ENCODE assay signal across 10 cellular contexts in genomic region chr10:92822964-92823363, GRCh38. TPM values are rescaled to one million over a fixed set of nuclear protein-coding genes. Genes with fewer than 3 reads are reported as not detected.
DNase-seq lines count a peak whose midpoint lies in the region; ATAC-seq and TF ChIP-seq lines count a peak whose summit lies in the region.
"Had no signal": no experiment of that assay in that cellular context is flagged by ENCODE, and none has a peak within 500 bp of the region (broad histone marks: within the 10 kb centered on the region; RNA-seq: fewer than 3 reads in every experiment).

No MANE protein-coding gene starts in this region.

- in situ Hi-C loops in KBM-7 (cut with MboI; ENCODE audit: low pct_unique_long_range_greater_than_20kb, low sequenced_read_pairs) (no loop called here), brain microvascular endothelial cell (cut with HindIII; ENCODE audit: low pct_ligation_motif_present, low sequenced_read_pairs) (no loop called here)

- POLR2A ChIA-PET in Caco-2 (lab: Charles Lee) = no interaction called here

- peaks cover 11% of the 10 kb centered on the region; the same call in 1 of the 2 replicates for H3K4me1 ChIP-seq in Caco-2
- H3K4me1 ChIP-seq in lung (ENCODE audit: control insufficient read depth in 2 of 2, insufficient read depth in 2 of 2, low read length in 2 of 2) = peaks cover 0 to 5% of the 10 kb centered on the region in 2 donors

- H3K36me3 ChIP-seq in Caco-2 (ENCODE audit: control insufficient read depth, insufficient read depth, low read length) (no peaks in the 10 kb centered on the region), brain microvascular endothelial cell (replicated peaks) (no peaks in the 10 kb centered on the region), lung (ENCODE audit: control insufficient read depth in 2 of 2, insufficient read depth in 2 of 2, low read length in 2 of 2) (no peaks in the 10 kb centered on the region)

- intact Hi-C loops in Caco-2 (cut with micrococcal nuclease; ENCODE audit: unreplicated experiment) = loop anchor here (5.0 kb wide), 1 partner anchor 59 kb away; no protein-coding TSS in a partner anchor

- H3K27ac ChIP-seq in brain microvascular endothelial cell = peak overlapping the region; percentile 83
- no peak overlapping the region for H3K27ac ChIP-seq in lung (ENCODE audit: low read depth in 1 of 2, low read length in 1 of 2)
- no peak overlapping the region for H3K27ac ChIP-seq in coronary artery

- no peaks in the 10 kb centered on the region for H3K36me3 Mint-ChIP-seq in Caco-2 (ENCODE audit: insufficient read depth, unreplicated experiment)

- H3K4me1 Mint-ChIP-seq in Caco-2 (ENCODE audit: low read depth, unreplicated experiment) = peaks cover 10% of the 10 kb centered on the region

- BruUV-seq in Caco-2 (replicated peaks; lab: Mats Ljungman, UMichigan) = no TSS peak

- peak overlapping the region; percentile 29 for H3K27ac Mint-ChIP-seq in Caco-2 (ENCODE audit: unreplicated experiment)

- CTCF ChIA-PET in Caco-2 (lab: Charles Lee) = interaction anchor here (1.1 kb wide), 1 partner anchor 20 kb away, joined by 3 read pairs; no protein-coding TSS in a partner anchor

- H3K27me3 Mint-ChIP-seq in Caco-2 (ENCODE audit: insufficient read depth, unreplicated experiment) = no peaks in the 10 kb centered on the region

- H3K4me3 ChIP-seq in Caco-2 (ENCODE audit: low read depth, low read length) = no peak overlapping the region
- H3K4me3 ChIP-seq in brain microvascular endothelial cell (ENCODE audit: low read depth, low read length) = no peak overlapping the region
- no peak overlapping the region for H3K4me3 ChIP-seq in lung
- H3K4me3 ChIP-seq in coronary artery = no peak overlapping the region

- peak in 1 of 2 experiments; percentile 30 for TF ChIP-seq CTCF in Caco-2 (IDR thresholded peaks at IDR 0.05; ENCODE audit: insufficient read depth in 1 of 2, low read depth in 1 of 2, low read length in 1 of 2, severe bottlenecking in 1 of 2, unreplicated experiment in 1 of 2)
- TF ChIP-seq CTCF in brain microvascular endothelial cell (IDR thresholded peaks at IDR 0.05; ENCODE audit: low read depth, low read length, missing control alignments) = no peak
- TF ChIP-seq CTCF in lung (IDR thresholded peaks at IDR 0.05; ENCODE audit: control extremely low read depth, extremely low read depth) = no peak
- no peak for TF ChIP-seq CTCF in coronary artery (IDR thresholded peaks at IDR 0.05)

- 44 to 61% methylated on average over 9 of the region's 9 CpGs for WGBS in lung, 2 donors

- H3K27me3 ChIP-seq in Caco-2 (replicated peaks; ENCODE audit: control insufficient read depth, insufficient read depth, low read length) = no peaks in the 10 kb centered on the region
- H3K27me3 ChIP-seq in brain microvascular endothelial cell (replicated peaks) = no peaks in the 10 kb centered on the region
- H3K27me3 ChIP-seq in lung (ENCODE audit: control insufficient read depth, insufficient read depth) = no peaks in the 10 kb centered on the region

- H3K9me3 ChIP-seq in Caco-2 = no peaks in the 10 kb centered on the region
- H3K9me3 ChIP-seq in lung (ENCODE audit: control insufficient read depth in 2 of 2, insufficient read depth in 1 of 2, low read length in 1 of 2) = no peaks in the 10 kb centered on the region

- no peak overlapping the region for H3K4me3 Mint-ChIP-seq in Caco-2 (ENCODE audit: unreplicated experiment)

- peak; percentile 24 for ATAC-seq in lung (ENCODE audit: insufficient read depth, low FRiP score)

- DNase-seq in Caco-2 (peak in 1 of 2 experiments; percentile 15), KBM-7 (peak; percentile 52), brain microvascular endothelial cell (no peak), lung (ENCODE audit: low spot score) (no peak), kidney tubule cell (ENCODE audit: low spot score) (no peak), NCI-H2107 (lab: John Stamatoyannopoulos, UW) (no peak), coronary artery (ENCODE audit: low spot score) (no peak), NCI-H748 treated with DMSO at 0.1 percent for 48 hours (lab: John Stamatoyannopoulos, UW) (no peak)
- DNase-seq: activated CD4-positive, alpha-beta T cell treated with anti-CD3 and anti-CD28 coated beads for 4 hours; NCI-H510A had no signal

- H3K9me3 Mint-ChIP-seq in Caco-2 (ENCODE audit: unreplicated experiment) = no peaks in the 10 kb centered on the region

RNA-seq across cellular contexts. Expression of gene EXOC6, which starts 25.4 kb away (rescaled TPM):
- total RNA-seq in Caco-2 (2022) (12.5 and 13.4 TPM in 2 replicates), lung (10 to 100 TPM; 14.5 to 40.1 TPM)
- polyA plus RNA-seq in lung = 1 to 10 TPM; 8.6 to 9.4 TPM
